1 cellular context compared by ENCODE assay signal in the genomic region with DNA sequence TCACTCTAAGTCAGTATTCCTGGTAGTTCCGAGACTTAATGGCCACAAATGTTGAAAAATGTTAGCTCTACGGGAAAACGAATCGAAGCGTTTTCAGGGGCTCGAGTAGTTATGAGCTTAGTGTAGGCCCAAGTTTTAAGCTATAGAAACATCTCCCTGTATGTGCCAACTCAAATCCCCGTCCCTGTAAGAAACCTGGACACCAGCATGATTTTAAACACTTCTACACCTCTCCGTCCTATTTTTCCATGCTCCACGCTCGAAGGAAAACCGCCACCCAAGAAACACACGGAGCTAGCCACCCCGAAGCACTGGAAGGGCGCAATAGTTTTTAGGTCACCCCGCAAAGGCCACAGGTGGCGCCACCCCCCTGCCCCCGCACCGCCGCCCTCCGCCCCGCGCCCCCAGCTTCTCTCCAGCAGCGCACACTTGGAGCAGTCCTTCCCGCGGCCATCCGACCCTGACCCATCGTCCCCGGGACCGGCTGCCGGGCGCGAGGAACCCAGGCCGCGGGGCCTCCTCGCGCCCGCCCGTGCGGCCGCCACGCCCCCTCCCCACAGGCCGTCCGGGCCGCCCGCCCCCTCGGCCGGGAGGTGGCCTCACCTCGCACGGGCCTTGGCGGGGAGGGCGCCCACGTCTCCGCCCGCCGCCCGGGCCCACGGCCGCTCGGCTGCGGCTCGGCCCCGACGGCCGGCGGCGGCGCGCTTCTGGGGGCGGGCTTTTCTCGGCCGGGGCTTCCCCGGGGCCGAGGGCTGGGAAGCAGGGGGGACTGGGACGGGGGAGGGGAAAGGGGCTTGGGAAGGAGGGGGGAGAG.
TF ChIP-seq lines count a peak whose summit lies in the region.

No MANE protein-coding gene starts in this region.

TF ChIP-seq in endothelial cell of umbilical vein, 7 proteins besides CTCF, POLR2A, EP300 and RAD21:
- TF ChIP-seq JUN (IDR thresholded peaks at IDR 0.05; ENCODE audit: borderline replicate concordance, insufficient read depth, insufficient read length, low read depth) (no peak), GATA2 (IDR thresholded peaks at IDR 0.05; ENCODE audit: insufficient read depth, insufficient read length, low read depth, low read length) (no peak), EZH2 (IDR thresholded peaks at IDR 0.05; ENCODE audit: borderline replicate concordance, low read depth, low read length, severe bottlenecking) (no peak), FOS (IDR thresholded peaks at IDR 0.05; ENCODE audit: borderline replicate concordance, insufficient read depth, low read length) (no peak), POLR2AphosphoS5 (IDR thresholded peaks at IDR 0.05; ENCODE audit: insufficient read depth, low read depth, low read length) (no peak), MYC (IDR thresholded peaks at IDR 0.05; ENCODE audit: low read depth, low read length) (no peak)
- TF ChIP-seq, protein P1, sequence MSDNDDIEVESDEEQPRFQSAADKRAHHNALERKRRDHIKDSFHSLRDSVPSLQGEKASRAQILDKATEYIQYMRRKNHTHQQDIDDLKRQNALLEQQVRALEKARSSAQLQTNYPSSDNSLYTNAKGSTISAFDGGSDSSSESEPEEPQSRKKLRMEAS (IDR thresholded peaks at IDR 0.05; ENCODE audit: insufficient read depth, insufficient read length), result no peak
